In genomic region chr3:13648060-13648743, GRCh38 we compare ENCODE assay signal across 8 cellular contexts.
DNase-seq lines count a peak whose midpoint lies in the region; ATAC-seq lines count a peak whose summit lies in the region.

No MANE protein-coding gene starts in this region.

- no peaks in the 10 kb centered on the region for H3K36me3 ChIP-seq in NT2/D1 (ENCODE audit: insufficient read depth, insufficient read length, low read length)

- H3K4me1 ChIP-seq in NT2/D1 (ENCODE audit: insufficient read depth, insufficient read length), result peaks cover 18% of the 10 kb centered on the region

- peak; percentile 51 for ATAC-seq in HG03175 (IDR thresholded peaks at IDR 0.05; ENCODE audit: unreplicated experiment)
- no peak for ATAC-seq in GM19328 (IDR thresholded peaks at IDR 0.05; ENCODE audit: unreplicated experiment)

- H3K9ac ChIP-seq in NT2/D1 (ENCODE audit: insufficient read length, low read depth), result peak overlapping the region; percentile 58

- DNase-seq in GM04503 (ENCODE audit: low read depth) (peak; percentile 15), NT2/D1 (ENCODE audit: low read depth, low spot score) (peak; percentile 92), epithelial cell of prostate (ENCODE audit: low read depth, low spot score) (peak; percentile 24), mucosa of gallbladder (ENCODE audit: low spot score) (peak; percentile 81)
- peak; percentile 94 for DNase-seq in activated CD8-positive, alpha-beta memory T cell treated with anti-CD3 and anti-CD28 coated beads, Interleukin-2, amount 50 U/mL, for 48 hours
- DNase-seq in stimulated activated CD8-positive, alpha-beta memory T cell treated with anti-CD3 and anti-CD28 coated beads, Interleukin-7, amount 100 ng/mL, for 1 hour (ENCODE audit: low read depth in 2 of 2), result peak; percentile 51 to 54

- no peak overlapping the region for H3K4me3 ChIP-seq in NT2/D1 (ENCODE audit: insufficient read length, low read depth)

- no peak overlapping the region for H3K27ac ChIP-seq in epithelial cell of prostate

- H3K27me3 ChIP-seq in NT2/D1 (ENCODE audit: insufficient read depth, insufficient read length), result peaks cover 25% of the 10 kb centered on the region

- H3K9me3 ChIP-seq in NT2/D1 (ENCODE audit: insufficient read depth, low read length), result no peaks in the 10 kb centered on the region

Comparison
In these comparisons a context has a peak if more than half of its experiments do, and no peak if none do; other contexts are left out.
1. DNase-seq: peak in every context shown above with its lines; median percentile 94 in activated CD8-positive, alpha-beta memory T cell treated with anti-CD3 and anti-CD28 coated beads, Interleukin-2, amount 50 U/mL, for 48 hours; 92 in NT2/D1; 81 in mucosa of gallbladder; 52 in stimulated activated CD8-positive, alpha-beta memory T cell treated with anti-CD3 and anti-CD28 coated beads, Interleukin-7, amount 100 ng/mL, for 1 hour; 24 in epithelial cell of prostate; 15 in GM04503.